In genomic region chr5:143338658-143339366, GRCh38 we compare ENCODE assay signal across 16 cellular contexts.
DNase-seq lines count a peak whose midpoint lies in the region; FAIRE-seq and TF ChIP-seq lines count a peak whose summit lies in the region.
"Had no signal": no experiment of that assay in that cellular context is flagged by ENCODE, and none has a peak within 500 bp of the region (broad histone marks: within the 10 kb centered on the region; RNA-seq: fewer than 3 reads in every experiment).

No MANE protein-coding gene starts in this region.

- H3K4me2 ChIP-seq in fibroblast of lung (ENCODE audit: extremely low read depth, insufficient read depth, low read length) (no peak overlapping the region), smooth muscle cell (peak overlapping the region; percentile 4)
- H3K4me2 ChIP-seq: neural progenitor cell had no signal

- WGBS in smooth muscle cell (ENCODE audit: low lambda C conversion rate) = 97% methylated on average over 2 of the region's 2 CpGs

- H3K4me1 ChIP-seq in fibroblast of lung (ENCODE audit: control insufficient read depth, extremely low read depth, insufficient read depth, low read length) (peaks cover 4% of the 10 kb centered on the region), smooth muscle cell (ENCODE audit: low read depth) (no peaks in the 10 kb centered on the region)
- H3K4me1 ChIP-seq: neural progenitor cell had no signal

- DNase-seq in activated naive CD4-positive, alpha-beta T cell treated with anti-CD3 and anti-CD28 coated beads for 36 hours = no peak
- DNase-seq in activated naive CD4-positive, alpha-beta T cell (lab: John Stamatoyannopoulos, UW) = no peak
- DNase-seq in RCC 7860 (ENCODE audit: low spot score) = no peak
- peak; percentile 41 to 73 for DNase-seq in fibroblast of lung (ENCODE audit: low read depth in 2 of 2)
- DNase-seq in smooth muscle cell (lab: John Stamatoyannopoulos, UW; ENCODE audit: unreplicated experiment) = no peak
- DNase-seq in SIG-M5 treated with dmso at 0.1 percent for 504 hours (lab: John Stamatoyannopoulos, UW; ENCODE audit: unreplicated experiment) = no peak
- DNase-seq in NCI-H510A (lab: John Stamatoyannopoulos, UW) = no peak
- no peak for DNase-seq in DMS153 treated with DMSO at 0.1 percent for 48 hours (lab: John Stamatoyannopoulos, UW; ENCODE audit: unreplicated experiment)
- DNase-seq: left colon; NCI-H187; stimulated activated CD8-positive, alpha-beta memory T cell treated with anti-CD3 and anti-CD28 coated beads, Interleukin-4, amount 100 ng/mL, for 48 hours; uterus had no signal

- H2AFZ ChIP-seq in fibroblast of lung (ENCODE audit: low read length) (no peak overlapping the region), smooth muscle cell (ENCODE audit: low read depth) (no peak overlapping the region)
- H2AFZ ChIP-seq: neural progenitor cell had no signal

- H3K79me2 ChIP-seq in fibroblast of lung (ENCODE audit: control insufficient read depth, insufficient read depth, low read length) (peaks cover 90% of the 10 kb centered on the region), smooth muscle cell (ENCODE audit: low read depth) (peaks cover 92% of the 10 kb centered on the region)

- H3K9me3 Mint-ChIP-seq in activated naive CD4-positive, alpha-beta T cell treated with anti-CD3 and anti-CD28 coated beads for 36 hours = no peaks in the 10 kb centered on the region
- H3K9me3 Mint-ChIP-seq: activated T-helper 2 cell treated with anti-CD3 and anti-CD28 coated beads, Interferon-gamma antibody, Interleukin-2, Interleukin-4, amounts not matched to agents 10 μg/mL and 5 μg/mL and 100 μg/mL, durations not matched to agents 14 hours and 24 hours and 36 hours; neural progenitor cell had no signal

- H3K4me3 Mint-ChIP-seq in activated naive CD4-positive, alpha-beta T cell treated with anti-CD3 and anti-CD28 coated beads for 36 hours = no peak overlapping the region
- H3K4me3 Mint-ChIP-seq: neural progenitor cell had no signal

- peaks cover 55% of the 10 kb centered on the region for H3K4me1 Mint-ChIP-seq in activated naive CD4-positive, alpha-beta T cell treated with anti-CD3 and anti-CD28 coated beads for 36 hours (ENCODE audit: low read depth)
- H3K4me1 Mint-ChIP-seq: neural progenitor cell had no signal

- no peak for TF ChIP-seq CTCF in fibroblast of lung (conservative IDR thresholded peaks at IDR 0.05 in 1 of 2, IDR thresholded peaks at IDR 0.05 in 1 of 2; ENCODE audit: low read depth in 1 of 2, low read length in 2 of 2)
- TF ChIP-seq CTCF in smooth muscle cell (IDR thresholded peaks at IDR 0.05; ENCODE audit: borderline replicate concordance, insufficient read depth, poor library complexity, severe bottlenecking) = no peak

- H3K9ac ChIP-seq in fibroblast of lung (ENCODE audit: insufficient read depth, low read length) (no peak overlapping the region), smooth muscle cell (ENCODE audit: low read depth) (peak overlapping the region; percentile 32)
- H3K9ac ChIP-seq: KMS-11, neural progenitor cell had no signal

- FAIRE-seq in RCC 7860 (lab: Jason Lieb, UNC) = peak; percentile 30

- H3K27ac Mint-ChIP-seq in activated naive CD4-positive, alpha-beta T cell treated with anti-CD3 and anti-CD28 coated beads for 36 hours = peak overlapping the region; percentile 47
- H3K27ac Mint-ChIP-seq: activated T-helper 2 cell treated with anti-CD3 and anti-CD28 coated beads, Interferon-gamma antibody, Interleukin-2, Interleukin-4, amounts not matched to agents 10 μg/mL and 5 μg/mL and 100 μg/mL, durations not matched to agents 14 hours and 24 hours and 36 hours; neural progenitor cell had no signal

- H3K36me3 ChIP-seq in fibroblast of lung (ENCODE audit: control insufficient read depth, insufficient read depth, low read length) (no peaks in the 10 kb centered on the region), smooth muscle cell (ENCODE audit: low read depth) (no peaks in the 10 kb centered on the region)
- H3K36me3 ChIP-seq: cardiac muscle cell, neural progenitor cell, uterus had no signal

- H3K4me3 ChIP-seq in fibroblast of lung (replicated peaks in 1 of 4; ENCODE audit: control extremely low read depth in 1 of 4, insufficient read depth in 1 of 4, low read depth in 3 of 4, low read length in 4 of 4) (no peak overlapping the region), smooth muscle cell (no peak overlapping the region)
- H3K4me3 ChIP-seq: cardiac muscle cell, neural progenitor cell, uterus had no signal

- no peak overlapping the region for H3K27ac ChIP-seq in fibroblast of lung (ENCODE audit: insufficient read depth, low read length)
- peak overlapping the region; percentile 33 for H3K27ac ChIP-seq in smooth muscle cell (ENCODE audit: low read depth)
- H3K27ac ChIP-seq: cardiac muscle cell, KMS-11, neural progenitor cell, uterus had no signal

- H3F3A ChIP-seq in smooth muscle cell (ENCODE audit: low read depth) = peaks cover 12% of the 10 kb centered on the region

- H3K9me3 ChIP-seq in fibroblast of lung (ENCODE audit: control insufficient read depth, insufficient read depth, low read depth, low read length) (no peaks in the 10 kb centered on the region), smooth muscle cell (replicated peaks; ENCODE audit: low read depth) (no peaks in the 10 kb centered on the region)
- H3K9me3 ChIP-seq: uterus had no signal

- no peaks in the 10 kb centered on the region for H4K20me1 ChIP-seq in fibroblast of lung (ENCODE audit: control insufficient read depth, extremely low read depth, insufficient read depth, low read length)
- peaks cover 84% of the 10 kb centered on the region for H4K20me1 ChIP-seq in smooth muscle cell (ENCODE audit: low read depth)

- intact Hi-C loops in activated naive CD4-positive, alpha-beta T cell treated with anti-CD3 and anti-CD28 coated beads for 36 hours (cut with micrococcal nuclease) = no loop called here

- CTCF ChIA-PET in activated naive CD4-positive, alpha-beta T cell treated with anti-CD3 and anti-CD28 coated beads for 36 hours (lab: Charles Lee) = interaction anchor here (0.7 kb wide), 1 partner anchor 66 kb away, joined by 3 read pairs; no protein-coding TSS in a partner anchor

- H3K27me3 Mint-ChIP-seq in activated naive CD4-positive, alpha-beta T cell treated with anti-CD3 and anti-CD28 coated beads for 36 hours (ENCODE audit: low read depth) = no peaks in the 10 kb centered on the region

- peaks cover 16% of the 10 kb centered on the region for H3K36me3 Mint-ChIP-seq in activated naive CD4-positive, alpha-beta T cell treated with anti-CD3 and anti-CD28 coated beads for 36 hours (ENCODE audit: low read depth)
- H3K36me3 Mint-ChIP-seq: neural progenitor cell had no signal

- no peaks in the 10 kb centered on the region for H3K27me3 ChIP-seq in fibroblast of lung (ENCODE audit: control insufficient read depth, insufficient read depth, low read length)
- no peaks in the 10 kb centered on the region for H3K27me3 ChIP-seq in smooth muscle cell (ENCODE audit: low read depth)
- H3K27me3 ChIP-seq: cardiac muscle cell, neural progenitor cell, uterus had no signal

Comparison
In these comparisons a context has a peak if more than half of its experiments do, and no peak if none do; other contexts are left out.
1. DNase-seq: peak in fibroblast of lung (2 of 2); none in activated naive CD4-positive, alpha-beta T cell treated with anti-CD3 and anti-CD28 coated beads for 36 hours (single experiment), activated naive CD4-positive, alpha-beta T cell (0 of 4), RCC 7860 (single experiment), smooth muscle cell (single experiment), SIG-M5 treated with dmso at 0.1 percent for 504 hours (single experiment), NCI-H510A (single experiment) and DMS153 treated with DMSO at 0.1 percent for 48 hours (single experiment).